1 cellular context compared by ENCODE assay signal in the genomic region with DNA sequence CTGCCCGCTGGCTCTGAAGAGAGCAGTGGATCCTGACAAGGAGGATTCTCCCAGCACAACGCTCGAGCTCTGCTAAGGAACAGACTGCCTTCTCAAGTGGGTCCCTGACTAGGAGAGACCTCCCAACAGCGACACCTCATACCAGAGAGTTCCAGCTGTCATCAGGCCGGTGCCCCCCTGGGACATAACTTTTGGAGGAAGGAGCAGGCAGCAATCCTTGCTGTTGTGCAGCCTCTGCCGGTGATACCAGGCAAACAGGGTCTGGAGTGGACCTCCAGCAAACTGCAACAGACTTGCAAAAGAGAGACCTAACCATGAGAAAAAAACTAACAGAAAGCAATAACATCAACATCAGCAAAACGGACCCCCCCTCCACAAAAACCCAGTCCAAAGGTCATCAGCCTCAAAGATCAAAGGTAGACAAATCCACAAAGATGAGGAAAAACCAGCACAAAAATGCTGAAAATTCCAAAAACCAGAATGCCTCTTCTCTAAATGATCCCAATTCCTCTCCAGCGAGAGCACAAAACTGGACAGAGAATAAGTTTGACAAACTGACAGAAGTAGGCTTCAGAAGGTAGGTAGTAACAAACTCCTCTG. TPM values are rescaled to one million over a fixed set of nuclear protein-coding genes. Genes with fewer than 3 reads are reported as not detected.
"Had no signal": no experiment of that assay in that cellular context is flagged by ENCODE, and none has a peak within 500 bp of the region (broad histone marks: within the 10 kb centered on the region; RNA-seq: fewer than 3 reads in every experiment).

No MANE protein-coding gene starts in this region.

RNA-seq across cellular contexts. Expression of a gene that starts 7.6 kb away (rescaled TPM):
- total RNA-seq: neural crest cell had no signal

RNA-seq across cellular contexts. Expression of a gene that starts 49.9 kb away (rescaled TPM):
- total RNA-seq: neural crest cell had no signal

RNA-seq across cellular contexts. Expression of a gene that starts 53.3 kb away (rescaled TPM):
- total RNA-seq: neural crest cell had no signal
